Comparison of ENCODE assay signal across 8 cellular contexts in the genomic region with DNA sequence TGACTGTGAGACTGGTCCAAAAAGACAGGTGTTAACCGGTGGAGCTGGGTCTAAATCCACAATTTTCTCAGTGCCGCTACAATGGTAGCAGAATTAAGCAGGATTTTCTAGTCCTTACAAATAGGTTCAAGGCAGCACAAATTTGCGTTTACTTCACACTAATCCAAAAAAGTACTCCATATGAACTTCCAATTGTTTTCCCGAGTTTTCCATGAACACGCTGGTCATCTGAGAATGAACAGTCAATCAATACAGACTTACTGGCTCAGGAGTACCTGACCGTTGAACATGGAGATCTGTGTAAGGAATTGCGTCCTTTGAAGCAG. TPM values are rescaled to one million over a fixed set of nuclear protein-coding genes. Genes with fewer than 3 reads are reported as not detected.
DNase-seq lines count a peak whose midpoint lies in the region; ATAC-seq, FAIRE-seq and TF ChIP-seq lines count a peak whose summit lies in the region.

No MANE protein-coding gene starts in this region.

- H3K27ac Mint-ChIP-seq in CD14-positive monocyte (peak overlapping the region in 3 of 7 donors; percentile 30 to 68 (median 37)), T-helper 17 cell (peak overlapping the region; percentile 92)

- peaks cover 27% of the 10 kb centered on the region for H3K4me1 Mint-ChIP-seq in CD14-positive monocyte
- H3K4me1 Mint-ChIP-seq in T-helper 17 cell, result peaks cover 29% of the 10 kb centered on the region

- no peaks in the 10 kb centered on the region for H3K27me3 Mint-ChIP-seq in CD14-positive monocyte (ENCODE audit: low read depth in 3 of 3)
- no peaks in the 10 kb centered on the region for H3K27me3 Mint-ChIP-seq in T-helper 17 cell

- WGBS in pancreas, 2 donors, result 12 to 15% methylated on average over 7 of the region's 7 CpGs

- ATAC-seq in T-helper 17 cell (no peak), pancreas (peak in 1 of 4 donors; percentile 25), GM18517 (IDR thresholded peaks at IDR 0.05; ENCODE audit: unreplicated experiment) (no peak)

- no peaks in the 10 kb centered on the region for H3K9me3 Mint-ChIP-seq in CD14-positive monocyte

- CTCF ChIA-PET in GM10248 (lab: Yijun Ruan, JAX), result interaction anchor here (0.8 to 2.1 kb wide), 3 partner anchors 30 to 41 kb away, joined by 3 to 7 read pairs (median 3); no protein-coding TSS in a partner anchor

- H3K27ac ChIP-seq in pancreas, result peak overlapping the region; percentile 84 to 93 (median 89)

- peak overlapping the region; percentile 35 to 69 (median 60) for H3K4me3 ChIP-seq in pancreas

- H3K4me1 ChIP-seq in pancreas, result peaks cover 0 to 17% (median 16%) of the 10 kb centered on the region in 3 donors

- TF ChIP-seq CTCF in CD14-positive monocyte (IDR thresholded peaks at IDR 0.05), result no peak
- no peak for TF ChIP-seq CTCF in pancreas (IDR thresholded peaks at IDR 0.05)
- no peak for TF ChIP-seq CTCF in GM10248 (IDR thresholded peaks at IDR 0.05; ENCODE audit: control extremely low read depth, extremely low read depth, low read depth, missing control alignments)

- no peaks in the 10 kb centered on the region for H3K9me3 ChIP-seq in T-helper 17 cell (ENCODE audit: control insufficient read depth, low read length, poor library complexity, severe bottlenecking)
- no peaks in the 10 kb centered on the region for H3K9me3 ChIP-seq in pancreas

- DNase-seq in CD14-positive monocyte (ENCODE audit: low spot score), result no peak
- no peak for DNase-seq in T-helper 17 cell
- peak; percentile 30 for DNase-seq in fibroblast of peridontal ligament (ENCODE audit: extremely low read depth)
- no peak for DNase-seq in pancreas
- DNase-seq in GM10248 (ENCODE audit: extremely low spot score), result no peak
- no peak for DNase-seq in occipital lobe (lab: John Stamatoyannopoulos, UW)
- no peak for DNase-seq in DMS79 (lab: John Stamatoyannopoulos, UW)

- FAIRE-seq in pancreas (lab: Jason Lieb, UNC), result no peak

- H3K36me3 Mint-ChIP-seq in CD14-positive monocyte (peaks cover 8 to 14% of the 10 kb centered on the region in 2 donors), T-helper 17 cell (ENCODE audit: low read depth) (peaks cover 7% of the 10 kb centered on the region)

- no peaks in the 10 kb centered on the region for H3K36me3 ChIP-seq in pancreas

- no peaks in the 10 kb centered on the region for H3K27me3 ChIP-seq in pancreas

- peak overlapping the region; percentile 82 to 97 for H3K4me3 Mint-ChIP-seq in CD14-positive monocyte
- peak overlapping the region; percentile 86 for H3K4me3 Mint-ChIP-seq in T-helper 17 cell

- intact Hi-C loops in CD14-positive monocyte (cut with micrococcal nuclease) (no loop called here), pancreas (cut with DNase I) (no loop called here)

- POLR2A ChIA-PET in GM10248 (lab: Yijun Ruan, JAX), result interaction anchor here (0.5 to 0.6 kb wide), 2 partner anchors 8 to 12 kb away, joined by 3 to 4 read pairs; no protein-coding TSS in a partner anchor

RNA-seq across cellular contexts. Expression of a gene that starts 0.7 kb away (rescaled TPM):
- polyA plus RNA-seq in CD14-positive monocyte (10 to 100 TPM; 14.8 to 27.4 TPM), pancreas (10 to 100 TPM; 13.9 to 21.3 TPM)
- total RNA-seq in T-helper 17 cell (10 to 100 TPM; 23.5 to 31.7 TPM), pancreas (10 to 100 TPM; 19.7 to 27.5 (median 22.8) TPM), occipital lobe (2.2 TPM)

RNA-seq across cellular contexts. Expression of a gene that starts 35.4 kb away (rescaled TPM):
- polyA plus RNA-seq in CD14-positive monocyte, result under 1 TPM in 1 of 2 donors, not detected in 1; 0.08 TPM
- 1 to 10 TPM; 4.7 to 6.9 TPM for total RNA-seq in T-helper 17 cell
- 1 to 10 TPM in 2 of 6 donors, under 1 TPM in 4; 0.37 to 1.2 (median 0.86) TPM for total RNA-seq in pancreas
- polyA plus RNA-seq in pancreas, result under 1 TPM; 0.23 to 0.45 TPM
- 3.3 TPM for total RNA-seq in occipital lobe
